In the genomic region with DNA sequence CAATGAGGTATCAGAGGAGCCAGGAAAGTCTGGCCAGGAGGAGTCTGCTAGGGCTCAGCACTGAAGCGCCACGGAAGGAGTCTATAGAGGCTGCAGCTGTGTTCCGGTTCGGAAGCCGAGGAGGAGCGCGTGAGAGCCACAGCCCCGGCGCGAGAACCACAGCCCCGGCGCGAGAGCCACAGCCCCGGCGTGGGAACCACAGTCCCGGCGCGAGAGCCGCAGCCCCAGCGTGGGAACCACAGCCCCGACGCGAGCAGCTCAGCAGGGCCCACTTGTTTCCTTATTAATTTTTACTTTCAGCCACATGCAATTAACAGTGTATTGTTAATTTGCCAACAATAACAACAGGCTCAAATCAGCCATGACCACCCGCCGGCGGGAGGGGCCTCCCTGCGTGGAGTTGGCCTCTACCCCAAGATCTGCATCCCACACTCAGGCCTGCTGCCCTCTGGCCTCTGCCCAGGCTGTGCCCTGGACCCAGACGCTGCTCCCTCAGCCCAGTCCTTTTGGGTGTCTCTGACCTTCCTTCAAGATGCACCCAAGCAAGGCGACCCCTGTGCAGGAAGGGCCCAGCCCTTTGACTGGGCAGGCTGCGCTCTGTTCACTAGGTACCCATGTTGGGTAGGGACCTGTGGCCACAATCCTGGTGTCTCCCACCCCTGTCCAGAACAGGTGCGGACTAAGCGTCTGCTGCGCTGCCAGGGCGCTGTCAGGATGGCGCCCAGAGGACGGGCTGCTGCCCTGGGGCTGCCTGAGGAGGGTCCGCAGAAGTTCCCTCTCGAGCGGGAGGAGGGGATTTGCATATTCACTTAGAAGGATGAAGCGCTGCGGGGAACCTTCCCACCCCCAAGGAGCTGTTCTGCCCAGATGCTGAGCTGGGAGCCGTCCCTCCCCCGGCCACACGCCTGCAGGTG, we compare ENCODE assay signal across 9 cellular contexts.
A peak's percentile ranks its signal among the peaks of the same experiment; 100 is the strongest.
DNase-seq lines count a peak whose midpoint lies in the region; ATAC-seq and TF ChIP-seq lines count a peak whose summit lies in the region.
"Had no signal": no experiment of that assay in that cellular context is flagged by ENCODE, and none has a peak within 500 bp of the region (broad histone marks: within the 10 kb centered on the region; RNA-seq: fewer than 3 reads in every experiment).

No MANE protein-coding gene starts in this region.

- H3K4me3 ChIP-seq in NT2/D1 (ENCODE audit: insufficient read length, low read depth) (peak overlapping the region; percentile 8), dorsolateral prefrontal cortex (peak overlapping the region in 32 of 59 donors; percentile 2 to 53 (median 31)), osteoblast (ENCODE audit: insufficient read depth, low read length) (no peak overlapping the region)

- DNase-seq in GM03348 (ENCODE audit: low spot score) (peak; percentile 15), NT2/D1 (ENCODE audit: low read depth, low spot score) (no peak), dorsolateral prefrontal cortex (peak in 2 of 10 donors; percentile 33 to 35), osteoblast (ENCODE audit: insufficient read length, low spot score, missing footprints) (peak; percentile 72), GM19238 (ENCODE audit: insufficient read length, low spot score) (no peak), A172 (ENCODE audit: low spot score) (no peak), NCI-H187 (lab: John Stamatoyannopoulos, UW) (no peak)
- DNase-seq: NCI-H446 treated with DMSO at 0.1 percent for 48 hours had no signal

- ATAC-seq in HG03025 (IDR thresholded peaks at IDR 0.05; ENCODE audit: low FRiP score, unreplicated experiment): no peak

- H2AFZ ChIP-seq in osteoblast (ENCODE audit: low read length): no peak overlapping the region

- H3K4me1 ChIP-seq in NT2/D1 (ENCODE audit: insufficient read depth, insufficient read length) (peaks cover 6% of the 10 kb centered on the region), osteoblast (ENCODE audit: insufficient read depth, low read length) (peaks cover 4% of the 10 kb centered on the region)

- H4K20me1 ChIP-seq in osteoblast (ENCODE audit: insufficient read depth, low read length): no peaks in the 10 kb centered on the region

- TF ChIP-seq CTCF in dorsolateral prefrontal cortex (IDR thresholded peaks at IDR 0.05 in 54 of 56, conservative IDR thresholded peaks at IDR 0.05 in 2 of 56; ENCODE audit: low read depth in 1 of 56, partially characterized antibody in 56 of 56) (no peak), osteoblast (IDR thresholded peaks at IDR 0.05; ENCODE audit: extremely low read depth, low read depth, low read length) (no peak)

- H3K9me3 ChIP-seq in NT2/D1 (ENCODE audit: insufficient read depth, low read length) (peaks cover 29% of the 10 kb centered on the region; the same call in 1 of the 2 replicates), osteoblast (ENCODE audit: low read depth, low read length) (no peaks in the 10 kb centered on the region)

- H3K27ac ChIP-seq in dorsolateral prefrontal cortex: no peak overlapping the region
- H3K27ac ChIP-seq in osteoblast (ENCODE audit: low read depth, low read length): no peak overlapping the region

- H3K36me3 ChIP-seq in NT2/D1 (ENCODE audit: insufficient read depth, insufficient read length, low read length) (no peaks in the 10 kb centered on the region), osteoblast (ENCODE audit: insufficient read depth, low read length) (no peaks in the 10 kb centered on the region)

- no peak overlapping the region for H3K4me2 ChIP-seq in osteoblast (ENCODE audit: insufficient read depth, low read length)

- peaks cover 19% of the 10 kb centered on the region for H3K27me3 ChIP-seq in NT2/D1 (ENCODE audit: insufficient read depth, insufficient read length)
- peaks cover 0 to 62% (median 43%) of the 10 kb centered on the region in 45 donors for H3K27me3 ChIP-seq in dorsolateral prefrontal cortex
- peaks cover 37% of the 10 kb centered on the region for H3K27me3 ChIP-seq in osteoblast (ENCODE audit: insufficient read depth, low read length)

- intact Hi-C loops in dorsolateral prefrontal cortex (cut with DNase I): no loop called here

- peak overlapping the region; percentile 51 for H3K9ac ChIP-seq in NT2/D1 (ENCODE audit: insufficient read length, low read depth)

- H3K79me2 ChIP-seq in osteoblast (ENCODE audit: insufficient read depth, low read length): no peaks in the 10 kb centered on the region

Comparison
In these comparisons a context has a peak if more than half of its experiments do, and no peak if none do; other contexts are left out.
1. DNase-seq: peak in GM03348 (single experiment) and osteoblast (single experiment); none in NT2/D1 (single experiment), GM19238 (single experiment), A172 (single experiment) and NCI-H187 (0 of 2).